ENCODE assay signal across 1 cellular context in genomic region chr9:5482194-5482593, GRCh38.
TF ChIP-seq lines count a peak whose summit lies in the region.

No MANE protein-coding gene starts in this region.

TF ChIP-seq in K562, 482 proteins besides CTCF, POLR2A, EP300 and RAD21:
- TF ChIP-seq PHTF2 (CRISPR knock-in tag; IDR thresholded peaks at IDR 0.05) (no peak), HNRNPLL (IDR thresholded peaks at IDR 0.05; ENCODE audit: low read depth, low read length, poor library complexity, severe bottlenecking) (no peak), GATA2 (CRISPR knock-in tag; IDR thresholded peaks at IDR 0.05) (no peak), ZNF318 (IDR thresholded peaks at IDR 0.05; ENCODE audit: borderline replicate concordance in 1 of 2, low read depth in 1 of 2) (no peak), TRIM28 (IDR thresholded peaks at IDR 0.05) (no peak), ZNF133 (CRISPR knock-in tag; IDR thresholded peaks at IDR 0.05) (no peak), POLR2H (tag; IDR thresholded peaks at IDR 0.05; ENCODE audit: low read depth) (no peak), TFE3 (CRISPR knock-in tag; IDR thresholded peaks at IDR 0.05) (peak; percentile 22), SUPT5H (IDR thresholded peaks at IDR 0.05) (no peak), SMAD2 (IDR thresholded peaks at IDR 0.05; ENCODE audit: low read depth, low read length) (no peak), CREBBP (IDR thresholded peaks at IDR 0.05; ENCODE audit: low read depth, low read length) (no peak)
- TF ChIP-seq, protein P1, sequence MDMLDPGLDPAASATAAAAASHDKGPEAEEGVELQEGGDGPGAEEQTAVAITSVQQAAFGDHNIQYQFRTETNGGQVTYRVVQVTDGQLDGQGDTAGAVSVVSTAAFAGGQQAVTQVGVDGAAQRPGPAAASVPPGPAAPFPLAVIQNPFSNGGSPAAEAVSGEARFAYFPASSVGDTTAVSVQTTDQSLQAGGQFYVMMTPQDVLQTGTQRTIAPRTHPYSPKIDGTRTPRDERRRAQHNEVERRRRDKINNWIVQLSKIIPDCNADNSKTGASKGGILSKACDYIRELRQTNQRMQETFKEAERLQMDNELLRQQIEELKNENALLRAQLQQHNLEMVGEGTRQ (CRISPR knock-in tag; IDR thresholded peaks at IDR 0.05), result peak; percentile 34; the same call in 1 of the 2 replicates
- TF ChIP-seq, protein P2, sequence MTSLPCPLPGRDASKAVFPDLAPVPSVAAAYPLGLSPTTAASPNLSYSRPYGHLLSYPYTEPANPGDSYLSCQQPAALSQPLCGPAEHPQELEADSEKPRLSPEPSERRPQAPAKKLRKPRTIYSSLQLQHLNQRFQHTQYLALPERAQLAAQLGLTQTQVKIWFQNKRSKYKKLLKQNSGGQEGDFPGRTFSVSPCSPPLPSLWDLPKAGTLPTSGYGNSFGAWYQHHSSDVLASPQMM (CRISPR knock-in tag; IDR thresholded peaks at IDR 0.05), result no peak
- TF ChIP-seq, protein P3, sequence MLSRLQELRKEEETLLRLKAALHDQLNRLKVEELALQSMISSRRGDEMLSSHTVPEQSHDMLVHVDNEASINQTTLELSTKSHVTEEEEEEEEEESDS (CRISPR knock-in tag; IDR thresholded peaks at IDR 0.05), result no peak
